Comparison of ENCODE assay signal across 8 cellular contexts in the genomic region with DNA sequence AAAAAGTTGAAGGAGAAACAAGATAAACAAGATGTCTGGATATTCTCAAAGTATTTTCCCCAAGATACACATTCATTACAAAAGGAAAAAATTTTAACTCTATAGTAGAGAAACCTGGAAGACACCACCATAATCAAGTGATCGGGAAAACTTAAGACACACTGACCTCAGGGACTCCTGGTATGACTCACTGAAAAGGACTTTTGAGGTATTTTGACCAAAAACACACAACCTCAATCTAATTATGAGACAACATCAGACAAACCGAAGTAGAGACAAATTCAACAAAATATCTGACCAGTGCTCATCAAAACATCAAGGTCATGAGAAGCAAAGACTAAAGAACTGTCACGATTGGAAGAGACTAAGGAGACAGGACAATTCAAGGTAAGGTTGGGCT. TPM values are rescaled to one million over a fixed set of nuclear protein-coding genes. Genes with fewer than 3 reads are reported as not detected.
DNase-seq lines count a peak whose midpoint lies in the region; ATAC-seq and TF ChIP-seq lines count a peak whose summit lies in the region.

No MANE protein-coding gene starts in this region.

- peak overlapping the region; percentile 60 for H3K27ac ChIP-seq in thymus (ENCODE audit: low read depth)

- peak; percentile 36 for ATAC-seq in SK-N-SH treated with all-trans-retinoic acid at 6 μM for 48 hours

- no peaks in the 10 kb centered on the region for H3K27me3 Mint-ChIP-seq in activated T-cell treated with anti-CD3 and anti-CD28 coated beads, Interleukin-2, amount 50 U/mL, for 24 hours
- H3K27me3 Mint-ChIP-seq in immature natural killer cell (ENCODE audit: low read depth in 3 of 3): peaks cover 0 to 3% (median 2%) of the 10 kb centered on the region in 3 donors

- no peaks in the 10 kb centered on the region for H3K9me3 ChIP-seq in thymus (ENCODE audit: control insufficient read depth)

- H3K36me3 ChIP-seq in thymus (ENCODE audit: control insufficient read depth, insufficient read depth): no peaks in the 10 kb centered on the region

- DNase-seq in activated T-cell treated with anti-CD3 and anti-CD28 coated beads, Interleukin-2, amount 50 U/mL, for 24 hours: no peak
- DNase-seq in activated T-cell treated with anti-CD3 and anti-CD28 coated beads for 4 hours (no peak), immature natural killer cell (no peak), 8988T (no peak), NCI-H2081 treated with DMSO at 0.1 percent for 48 hours (lab: John Stamatoyannopoulos, UW) (no peak), middle frontal gyrus (ENCODE audit: extremely low spot score, low spot score) (no peak)

- H3K36me3 Mint-ChIP-seq in activated T-cell treated with anti-CD3 and anti-CD28 coated beads, Interleukin-2, amount 50 U/mL, for 24 hours (ENCODE audit: low read depth): peaks cover 88% of the 10 kb centered on the region
- H3K36me3 Mint-ChIP-seq in immature natural killer cell: peaks cover 0 to 11% (median 0%) of the 10 kb centered on the region in 3 donors

- H3K4me3 Mint-ChIP-seq in activated T-cell treated with anti-CD3 and anti-CD28 coated beads, Interleukin-2, amount 50 U/mL, for 24 hours: peak overlapping the region; percentile 80
- H3K4me3 Mint-ChIP-seq in immature natural killer cell: peak overlapping the region; percentile 84 to 98 (median 88)

- no peaks in the 10 kb centered on the region for H3K9me3 Mint-ChIP-seq in activated T-cell treated with anti-CD3 and anti-CD28 coated beads, Interleukin-2, amount 50 U/mL, for 24 hours
- no peaks in the 10 kb centered on the region for H3K9me3 Mint-ChIP-seq in immature natural killer cell

- H3K4me1 ChIP-seq in thymus (ENCODE audit: control insufficient read depth, insufficient read depth, low read length): peaks cover 21% of the 10 kb centered on the region

- 92% methylated on average over 3 of the region's 3 CpGs for WGBS in thymus

- H3K4me3 ChIP-seq in thymus (ENCODE audit: low read length): no peak overlapping the region

- H3K4me1 Mint-ChIP-seq in activated T-cell treated with anti-CD3 and anti-CD28 coated beads, Interleukin-2, amount 50 U/mL, for 24 hours (ENCODE audit: low read depth): peaks cover 92% of the 10 kb centered on the region
- peaks cover 87 to 92% of the 10 kb centered on the region in 2 donors for H3K4me1 Mint-ChIP-seq in immature natural killer cell

- no peaks in the 10 kb centered on the region for H3K27me3 ChIP-seq in thymus (ENCODE audit: control insufficient read depth, insufficient read depth)

- peak overlapping the region; percentile 95 for H3K27ac Mint-ChIP-seq in activated T-cell treated with anti-CD3 and anti-CD28 coated beads, Interleukin-2, amount 50 U/mL, for 24 hours
- peak overlapping the region; percentile 93 to 99 (median 97) for H3K27ac Mint-ChIP-seq in immature natural killer cell

TF ChIP-seq in SK-N-SH treated with all-trans-retinoic acid at 6 μM for 48 hours, 23 proteins besides CTCF, POLR2A, EP300 and RAD21:
- TF ChIP-seq BACH2 (CRISPR knock-in tag; IDR thresholded peaks at IDR 0.05; ENCODE audit: borderline replicate concordance): no peak
- TF ChIP-seq ZC3H10 (CRISPR knock-in tag; IDR thresholded peaks at IDR 0.05): peak; percentile 70; the same call in 1 of the 2 replicates
TF ChIP-seq in SK-N-SH treated with all-trans-retinoic acid at 6 μM for 48 hours: peak in this region for 1.

RNA-seq across cellular contexts. Expression of a gene that starts 34.7 kb away (rescaled TPM):
- polyA plus RNA-seq in immature natural killer cell (10 to 100 TPM; 17.3 to 80.1 (median 31.0) TPM), thymus (11.1 TPM)
